Comparison of ENCODE assay signal across 1 cellular context in the genomic region with DNA sequence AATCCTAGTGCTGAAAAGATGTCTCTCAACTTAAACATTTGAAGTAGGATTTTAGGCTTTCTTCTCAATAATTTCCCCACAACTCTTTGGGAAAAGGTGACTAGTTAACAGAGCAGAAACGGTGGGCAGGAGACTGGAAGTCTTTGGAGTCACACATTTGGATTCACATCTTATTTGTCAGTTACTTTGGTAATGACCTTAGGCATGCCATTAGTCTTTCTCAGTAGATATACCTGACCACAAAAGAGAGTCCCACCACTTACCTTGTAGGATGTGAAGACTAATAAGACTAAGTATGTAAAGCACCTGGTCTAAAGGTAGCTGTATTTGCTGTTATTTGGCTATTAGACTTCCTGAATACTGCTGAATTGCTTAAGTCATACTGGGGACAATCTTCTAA.
TF ChIP-seq lines count a peak whose summit lies in the region.

No MANE protein-coding gene starts in this region.

TF ChIP-seq in IMR-90, 13 proteins besides CTCF, POLR2A, EP300 and RAD21 (continued from another document):
- TF ChIP-seq, protein P1, sequence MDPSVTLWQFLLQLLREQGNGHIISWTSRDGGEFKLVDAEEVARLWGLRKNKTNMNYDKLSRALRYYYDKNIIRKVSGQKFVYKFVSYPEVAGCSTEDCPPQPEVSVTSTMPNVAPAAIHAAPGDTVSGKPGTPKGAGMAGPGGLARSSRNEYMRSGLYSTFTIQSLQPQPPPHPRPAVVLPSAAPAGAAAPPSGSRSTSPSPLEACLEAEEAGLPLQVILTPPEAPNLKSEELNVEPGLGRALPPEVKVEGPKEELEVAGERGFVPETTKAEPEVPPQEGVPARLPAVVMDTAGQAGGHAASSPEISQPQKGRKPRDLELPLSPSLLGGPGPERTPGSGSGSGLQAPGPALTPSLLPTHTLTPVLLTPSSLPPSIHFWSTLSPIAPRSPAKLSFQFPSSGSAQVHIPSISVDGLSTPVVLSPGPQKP (IDR thresholded peaks at IDR 0.05; ENCODE audit: borderline replicate concordance, low read depth, low read length): no peak
- TF ChIP-seq NFE2L2 (IDR thresholded peaks at IDR 0.05; ENCODE audit: low read depth, low read length) (no peak), RFX5 (IDR thresholded peaks at IDR 0.05; ENCODE audit: low read depth, low read length) (no peak), MAZ (IDR thresholded peaks at IDR 0.05; ENCODE audit: borderline replicate concordance, low read depth, low read length) (no peak), SMC3 (IDR thresholded peaks at IDR 0.05; ENCODE audit: low read depth, low read length) (no peak), FOS (IDR thresholded peaks at IDR 0.05; ENCODE audit: low read depth, low read length) (no peak)
